In the genomic region with DNA sequence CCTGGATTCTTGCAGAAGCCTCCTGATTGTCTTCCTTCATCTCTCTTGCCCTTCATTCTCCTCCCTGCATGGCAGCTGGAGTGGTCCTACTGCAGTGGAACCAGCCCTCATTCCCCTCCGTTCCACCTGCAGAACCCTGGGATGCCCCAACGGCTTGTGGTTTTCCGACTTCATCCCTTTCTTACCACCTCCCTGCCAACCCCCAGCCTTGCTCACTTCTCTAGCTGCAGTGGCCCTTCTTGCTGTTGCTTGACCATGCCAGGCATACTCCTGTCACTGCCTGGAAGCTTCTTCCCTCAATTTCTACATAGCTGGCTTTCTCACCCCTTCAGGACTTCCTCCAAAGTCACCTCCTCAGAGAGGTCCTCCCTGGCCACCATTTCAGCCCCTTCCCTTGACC, we compare ENCODE assay signal across 30 cellular contexts.
"Had no signal": no experiment of that assay in that cellular context is flagged by ENCODE, and none has a peak within 500 bp of the region (broad histone marks: within the 10 kb centered on the region; RNA-seq: fewer than 3 reads in every experiment).

No MANE protein-coding gene starts in this region.

- H3K9me3 Mint-ChIP-seq: activated CD4-positive, alpha-beta memory T cell treated with anti-CD3 and anti-CD28 coated beads, Interleukin-2, amount 10 ng/mL, durations not matched to agents 7 days and 5 days; activated CD4-positive, alpha-beta T cell treated with anti-CD3 and anti-CD28 coated beads, Interleukin-2, amount 10 ng/mL, durations not matched to agents 24 days and 14 days; activated naive CD4-positive, alpha-beta T cell treated with anti-CD3 and anti-CD28 coated beads for 36 hours; activated naive CD4-positive, alpha-beta T cell treated with anti-CD3 and anti-CD28 coated beads, Interleukin-2, amount 50 U/mL, for 24 hours; activated naive CD8-positive, alpha-beta T cell treated with anti-CD3 and anti-CD28 coated beads for 36 hours; activated naive CD8-positive, alpha-beta T cell treated with anti-CD3 and anti-CD28 coated beads, Interleukin-2, amount 50 U/mL, for 24 hours; activated T-cell treated with anti-CD3 and anti-CD28 coated beads, Interleukin-2, amount 50 U/mL, for 24 hours; activated T-cell treated with anti-CD3 and anti-CD28 coated beads, Interleukin-2, amount 50 U/mL, for 72 hours; activated T-helper 2 cell treated with anti-CD3 and anti-CD28 coated beads, Interferon-gamma antibody, Interleukin-2, Interleukin-4, amounts not matched to agents 10 μg/mL and 5 μg/mL and 100 μg/mL, durations not matched to agents 14 hours and 24 hours and 36 hours; endodermal cell had no signal

- FAIRE-seq: frontal cortex had no signal

- H3K4me1 Mint-ChIP-seq: activated CD4-positive, alpha-beta memory T cell treated with anti-CD3 and anti-CD28 coated beads, Interleukin-2, amount 10 ng/mL, durations not matched to agents 7 days and 5 days; activated CD4-positive, alpha-beta T cell treated with anti-CD3 and anti-CD28 coated beads for 36 hours; activated CD4-positive, alpha-beta T cell treated with anti-CD3 and anti-CD28 coated beads, Interleukin-2, amount 10 ng/mL, durations not matched to agents 24 days and 14 days; activated naive CD4-positive, alpha-beta T cell treated with anti-CD3 and anti-CD28 coated beads, Interleukin-2, amount 50 U/mL, for 24 hours; activated naive CD8-positive, alpha-beta T cell treated with anti-CD3 and anti-CD28 coated beads for 36 hours; activated naive CD8-positive, alpha-beta T cell treated with anti-CD3 and anti-CD28 coated beads, Interleukin-2, amount 50 U/mL, for 24 hours had no signal

- H3K36me3 ChIP-seq: adrenal gland, colonic mucosa had no signal

- H3K27ac Mint-ChIP-seq: activated CD4-positive, alpha-beta memory T cell treated with anti-CD3 and anti-CD28 coated beads, Interleukin-2, amount 10 ng/mL, durations not matched to agents 7 days and 5 days; activated CD4-positive, alpha-beta T cell treated with anti-CD3 and anti-CD28 coated beads for 36 hours; activated CD4-positive, alpha-beta T cell treated with anti-CD3 and anti-CD28 coated beads, Interleukin-2, amount 10 ng/mL, durations not matched to agents 24 days and 14 days; activated naive CD4-positive, alpha-beta T cell treated with anti-CD3 and anti-CD28 coated beads for 36 hours; activated naive CD4-positive, alpha-beta T cell treated with anti-CD3 and anti-CD28 coated beads, Interleukin-2, amount 50 U/mL, for 24 hours; activated naive CD8-positive, alpha-beta T cell treated with anti-CD3 and anti-CD28 coated beads for 36 hours; activated naive CD8-positive, alpha-beta T cell treated with anti-CD3 and anti-CD28 coated beads, Interleukin-2, amount 50 U/mL, for 24 hours; activated T-cell treated with anti-CD3 and anti-CD28 coated beads, Interleukin-2, amount 50 U/mL, for 24 hours; activated T-cell treated with anti-CD3 and anti-CD28 coated beads, Interleukin-2, amount 50 U/mL, for 72 hours; activated T-helper 2 cell treated with anti-CD3 and anti-CD28 coated beads, Interferon-gamma antibody, Interleukin-2, Interleukin-4, amounts not matched to agents 10 μg/mL and 5 μg/mL and 100 μg/mL, durations not matched to agents 14 hours and 24 hours and 36 hours; endodermal cell had no signal

- H3K36me3 Mint-ChIP-seq: activated naive CD8-positive, alpha-beta T cell treated with anti-CD3 and anti-CD28 coated beads for 36 hours had no signal

- H3K9me3 ChIP-seq: adrenal gland, body of pancreas, colonic mucosa had no signal

- ATAC-seq: activated CD4-positive, alpha-beta T cell treated with anti-CD3 and anti-CD28 coated beads for 36 hours; activated naive CD8-positive, alpha-beta T cell treated with anti-CD3 and anti-CD28 coated beads, Interleukin-2, amount 50 U/mL, for 24 hours; activated T-cell treated with anti-CD3 and anti-CD28 coated beads, Interleukin-2, amount 50 U/mL, for 72 hours; body of pancreas; esophagus mucosa had no signal

- H3K4me1 ChIP-seq: adrenal gland, body of pancreas, colonic mucosa had no signal

- H3K27ac ChIP-seq: adrenal gland, body of pancreas, colonic mucosa had no signal

- H3K4me3 ChIP-seq: adrenal gland, body of pancreas, colonic mucosa had no signal

- H3K27me3 Mint-ChIP-seq: activated CD4-positive, alpha-beta T cell treated with anti-CD3 and anti-CD28 coated beads for 36 hours; activated naive CD4-positive, alpha-beta T cell treated with anti-CD3 and anti-CD28 coated beads, Interleukin-2, amount 50 U/mL, for 24 hours; activated naive CD8-positive, alpha-beta T cell treated with anti-CD3 and anti-CD28 coated beads for 36 hours; activated naive CD8-positive, alpha-beta T cell treated with anti-CD3 and anti-CD28 coated beads, Interleukin-2, amount 50 U/mL, for 24 hours; activated T-cell treated with anti-CD3 and anti-CD28 coated beads, Interleukin-2, amount 50 U/mL, for 24 hours had no signal

- H3K27me3 ChIP-seq: adrenal gland, body of pancreas, colonic mucosa had no signal

- DNase-seq: activated CD4-positive, alpha-beta memory T cell treated with anti-CD3 and anti-CD28 coated beads, Interleukin-2, amount 10 ng/mL, durations not matched to agents 7 days and 5 days; activated CD4-positive, alpha-beta T cell treated with anti-CD3 and anti-CD28 coated beads for 36 hours; activated CD4-positive, alpha-beta T cell treated with anti-CD3 and anti-CD28 coated beads, Interleukin-2, amount 10 ng/mL, durations not matched to agents 24 days and 14 days; activated CD4-positive, alpha-beta T cell treated with anti-CD3 and anti-CD28 coated beads, Interleukin-2, amount 50 U/mL, for 4 hours; activated CD4-positive, CD25-positive, alpha-beta regulatory T cell; activated CD4-positive, CD25-positive, alpha-beta regulatory T cell treated with anti-CD3 and anti-CD28 coated beads, Interleukin-2, amount 50 U/mL, for 72 hours; activated CD8-positive, alpha-beta memory T cell treated with anti-CD3 and anti-CD28 coated beads, Interleukin-2, amount 50 U/mL, for 48 hours; activated effector memory CD4-positive, alpha-beta T cell treated with anti-CD3 and anti-CD28 coated beads, Interleukin-2, amount 50 U/mL, for 16 hours; activated naive CD4-positive, alpha-beta T cell treated with anti-CD3 and anti-CD28 coated beads for 36 hours; activated naive CD8-positive, alpha-beta T cell treated with anti-CD3 and anti-CD28 coated beads for 36 hours; activated naive CD8-positive, alpha-beta T cell treated with anti-CD3 and anti-CD28 coated beads, Interleukin-2, amount 50 U/mL, for 24 hours; activated T-cell treated with anti-CD3 and anti-CD28 coated beads for 4 hours; activated T-cell treated with anti-CD3 and anti-CD28 coated beads, Interleukin-2, amount 50 U/mL, for 24 hours; activated T-cell treated with anti-CD3 and anti-CD28 coated beads, Interleukin-2, amount 50 U/mL, for 72 hours; adrenal gland; amygdala; aorta; body of pancreas; caudate nucleus; cerebellar nuclear complex; colonic mucosa; effector memory CD4-positive, alpha-beta T cell; endodermal cell; foreskin fibroblast; head of caudate nucleus; T-helper 2 cell had no signal

- H3K4me3 Mint-ChIP-seq: activated CD4-positive, alpha-beta memory T cell treated with anti-CD3 and anti-CD28 coated beads, Interleukin-2, amount 10 ng/mL, durations not matched to agents 7 days and 5 days; activated CD4-positive, alpha-beta T cell treated with anti-CD3 and anti-CD28 coated beads for 36 hours; activated CD4-positive, alpha-beta T cell treated with anti-CD3 and anti-CD28 coated beads, Interleukin-2, amount 10 ng/mL, durations not matched to agents 24 days and 14 days; activated naive CD4-positive, alpha-beta T cell treated with anti-CD3 and anti-CD28 coated beads for 36 hours; activated naive CD4-positive, alpha-beta T cell treated with anti-CD3 and anti-CD28 coated beads, Interleukin-2, amount 50 U/mL, for 24 hours; activated naive CD8-positive, alpha-beta T cell treated with anti-CD3 and anti-CD28 coated beads for 36 hours; activated naive CD8-positive, alpha-beta T cell treated with anti-CD3 and anti-CD28 coated beads, Interleukin-2, amount 50 U/mL, for 24 hours; activated T-cell treated with anti-CD3 and anti-CD28 coated beads, Interleukin-2, amount 50 U/mL, for 24 hours; activated T-cell treated with anti-CD3 and anti-CD28 coated beads, Interleukin-2, amount 50 U/mL, for 72 hours; endodermal cell had no signal
